ENCODE assay signal across 17 cellular contexts in the genomic region with DNA sequence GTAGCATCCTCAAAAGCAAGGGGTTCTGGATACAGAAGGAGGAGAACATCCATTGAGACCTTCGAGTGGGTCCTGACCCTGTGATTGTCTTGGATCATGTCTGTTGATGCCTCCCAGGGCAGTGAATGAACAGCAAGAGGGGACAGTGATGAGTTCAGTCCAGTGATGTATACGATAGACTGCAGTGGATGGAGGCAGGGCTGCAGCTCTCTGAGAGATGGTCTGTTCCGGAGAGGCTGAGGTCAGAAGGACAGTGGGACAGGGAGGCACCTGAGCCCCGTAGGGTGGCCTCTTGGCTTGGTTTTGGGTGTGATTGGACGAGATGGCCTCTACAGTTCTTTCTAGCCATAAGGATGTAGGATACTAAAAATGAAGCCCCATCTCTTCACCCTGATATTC.
DNase-seq lines count a peak whose midpoint lies in the region; ATAC-seq and TF ChIP-seq lines count a peak whose summit lies in the region.
"Had no signal": no experiment of that assay in that cellular context is flagged by ENCODE, and none has a peak within 500 bp of the region (broad histone marks: within the 10 kb centered on the region; RNA-seq: fewer than 3 reads in every experiment).

No MANE protein-coding gene starts in this region.

- H3K9me3 Mint-ChIP-seq in stimulated activated effector memory CD8-positive, alpha-beta T cell treated with anti-CD3 and anti-CD28 coated beads, Interleukin-12 subunit alpha, Interleukin-12 subunit beta, amount 100 ng/mL, for 72 hours: no peaks in the 10 kb centered on the region

- ATAC-seq in stimulated activated effector memory CD8-positive, alpha-beta T cell treated with anti-CD3 and anti-CD28 coated beads, Interleukin-12 subunit alpha, Interleukin-12 subunit beta, amount 100 ng/mL, for 72 hours: no peak
- no peak for ATAC-seq in GM21723 (IDR thresholded peaks at IDR 0.05; ENCODE audit: unreplicated experiment)
- ATAC-seq: HepG2 had no signal

- H3K9me3 ChIP-seq in esophagus muscularis mucosa: peaks cover 0 to 6% (median 0%) of the 10 kb centered on the region in 4 donors
- H3K9me3 ChIP-seq: BLaER1, SJSA1 had no signal

- no peak overlapping the region for H3K4me3 ChIP-seq in esophagus muscularis mucosa
- H3K4me3 ChIP-seq: BLaER1, SJSA1 had no signal

- WGBS in esophagus muscularis mucosa: 78% methylated on average over 5 of the region's 5 CpGs

- TF ChIP-seq POLR2A in esophagus muscularis mucosa (IDR thresholded peaks at IDR 0.05; ENCODE audit: low read depth): no peak

- intact Hi-C loops in esophagus muscularis mucosa (cut with DNase I): no loop called here

- no peaks in the 10 kb centered on the region for H3K36me3 Mint-ChIP-seq in stimulated activated effector memory CD8-positive, alpha-beta T cell treated with anti-CD3 and anti-CD28 coated beads, Interleukin-12 subunit alpha, Interleukin-12 subunit beta, amount 100 ng/mL, for 72 hours

- H3K27ac ChIP-seq in esophagus muscularis mucosa (replicated peaks in 1 of 4): no peak overlapping the region
- H3K27ac ChIP-seq: BLaER1, SJSA1 had no signal

- H3K36me3 ChIP-seq in esophagus muscularis mucosa: no peaks in the 10 kb centered on the region
- H3K36me3 ChIP-seq: BLaER1, SJSA1 had no signal

- H3K4me1 Mint-ChIP-seq in stimulated activated effector memory CD8-positive, alpha-beta T cell treated with anti-CD3 and anti-CD28 coated beads, Interleukin-12 subunit alpha, Interleukin-12 subunit beta, amount 100 ng/mL, for 72 hours: peaks cover 30% of the 10 kb centered on the region

- H3K27me3 ChIP-seq in esophagus muscularis mucosa: no peaks in the 10 kb centered on the region
- H3K27me3 ChIP-seq: BLaER1, SJSA1 had no signal

- no peak for TF ChIP-seq EP300 in esophagus muscularis mucosa (IDR thresholded peaks at IDR 0.05)

- DNase-seq in activated CD8-positive, alpha-beta memory T cell treated with anti-CD3 and anti-CD28 coated beads, Interleukin-2, amount 50 U/mL, for 48 hours: peak; percentile 41
- no peak for DNase-seq in activated CD8-positive, alpha-beta memory T cell treated with anti-CD3 and anti-CD28 coated beads for 24 hours
- DNase-seq in NCI-H2227 (lab: John Stamatoyannopoulos, UW; ENCODE audit: unreplicated experiment): peak; percentile 20
- peak; percentile 72 for DNase-seq in esophagus muscularis mucosa (ENCODE audit: extremely low spot score)
- DNase-seq in stimulated activated effector memory CD8-positive, alpha-beta T cell treated with anti-CD3 and anti-CD28 coated beads, Interleukin-12 subunit alpha, Interleukin-12 subunit beta, amount 100 ng/mL, for 72 hours (ENCODE audit: low spot score in 2 of 2): no peak
- DNase-seq in KG1 (lab: John Stamatoyannopoulos, UW): no peak
- DNase-seq in OCI-M1 (lab: John Stamatoyannopoulos, UW): no peak
- DNase-seq: DND-41; MM.1S; NCI-H1092 treated with DMSO at 0.1 percent for 48 hours; NCI-H187; NCI-H446; NK-92 treated with Interleukin-12 subunit alpha and Interleukin-12 subunit beta, amount 100 ng/mL, for 24 hours had no signal

- no peak for TF ChIP-seq CTCF in esophagus muscularis mucosa (IDR thresholded peaks at IDR 0.05)

- H3K27ac Mint-ChIP-seq in stimulated activated effector memory CD8-positive, alpha-beta T cell treated with anti-CD3 and anti-CD28 coated beads, Interleukin-12 subunit alpha, Interleukin-12 subunit beta, amount 100 ng/mL, for 72 hours: no peak overlapping the region

- H3K4me1 ChIP-seq in esophagus muscularis mucosa: peaks cover 0 to 17% (median 3%) of the 10 kb centered on the region in 4 donors
- H3K4me1 ChIP-seq: BLaER1 had no signal

- peak overlapping the region; percentile 1 for H3K4me3 Mint-ChIP-seq in stimulated activated effector memory CD8-positive, alpha-beta T cell treated with anti-CD3 and anti-CD28 coated beads, Interleukin-12 subunit alpha, Interleukin-12 subunit beta, amount 100 ng/mL, for 72 hours

Comparison
In these comparisons a context has a peak if more than half of its experiments do, and no peak if none do; other contexts are left out.
1. DNase-seq: peak in activated CD8-positive, alpha-beta memory T cell treated with anti-CD3 and anti-CD28 coated beads, Interleukin-2, amount 50 U/mL, for 48 hours (single experiment), NCI-H2227 (single experiment) and esophagus muscularis mucosa (single experiment); none in activated CD8-positive, alpha-beta memory T cell treated with anti-CD3 and anti-CD28 coated beads for 24 hours (single experiment), stimulated activated effector memory CD8-positive, alpha-beta T cell treated with anti-CD3 and anti-CD28 coated beads, Interleukin-12 subunit alpha, Interleukin-12 subunit beta, amount 100 ng/mL, for 72 hours (0 of 2), KG1 (single experiment) and OCI-M1 (single experiment).